In the genomic region with DNA sequence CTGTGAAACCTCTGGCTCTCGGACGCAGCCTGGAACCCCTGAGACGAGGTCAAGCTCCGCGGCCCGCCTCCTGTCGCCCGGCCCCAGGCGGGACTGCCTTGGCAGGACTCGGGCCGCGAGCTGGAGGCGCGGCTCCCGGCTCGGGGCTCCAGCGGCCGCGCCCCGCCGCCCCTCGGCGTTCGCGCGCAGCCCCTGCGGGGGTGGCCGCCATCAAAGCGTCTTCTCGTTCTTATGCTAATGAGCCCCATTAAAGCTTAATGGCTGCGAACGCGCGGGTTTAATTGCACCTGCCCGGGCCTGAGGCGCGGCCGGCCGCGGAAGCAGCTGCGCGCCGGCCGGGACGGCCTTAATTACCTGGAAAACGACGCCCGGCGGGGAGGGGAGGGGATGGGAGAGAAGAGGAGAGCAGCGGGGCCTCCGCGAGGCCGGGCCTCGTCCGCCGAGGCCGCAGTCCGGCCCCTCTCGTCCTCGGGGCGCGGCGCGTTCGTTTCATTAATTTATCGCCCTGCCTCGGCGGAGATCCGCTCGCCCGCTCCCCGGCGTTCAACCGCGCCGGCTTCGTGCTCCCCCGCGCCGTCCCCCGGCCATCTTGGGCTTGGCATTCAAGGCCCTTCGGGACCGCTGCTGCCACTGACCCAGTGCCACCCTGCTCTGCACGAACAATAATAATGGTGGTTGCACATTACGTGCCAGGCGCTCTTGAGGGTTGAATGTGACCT, we compare ENCODE assay signal across 8 cellular contexts. TPM values are rescaled to one million over a fixed set of nuclear protein-coding genes. Genes with fewer than 3 reads are reported as not detected.
DNase-seq lines count a peak whose midpoint lies in the region; ATAC-seq lines count a peak whose summit lies in the region.

No MANE protein-coding gene starts in this region.

- no peaks in the 10 kb centered on the region for H3K36me3 ChIP-seq in ES-I3 (ENCODE audit: insufficient read depth, low read length)

- peak overlapping the region; percentile 10; the same call in 1 of the 2 replicates for H3K9ac ChIP-seq in ES-I3 (ENCODE audit: low read depth, low read length)

- peak in 1 of 2 donors; percentile 42 for ATAC-seq in right cardiac atrium
- no peak for ATAC-seq in HG03095 (IDR thresholded peaks at IDR 0.05; ENCODE audit: unreplicated experiment)

- no peaks in the 10 kb centered on the region for H3K27me3 ChIP-seq in right cardiac atrium (ENCODE audit: control insufficient read depth, insufficient read depth)

- DNase-seq in SW480 (ENCODE audit: low spot score) (peak; percentile 31), right cardiac atrium (peak; percentile 46 to 77 (median 74)), retina (peak; percentile 76), NOMO-1 (lab: John Stamatoyannopoulos, UW; ENCODE audit: unreplicated experiment in 2 of 2) (no peak), NCI-H446 (lab: John Stamatoyannopoulos, UW) (no peak)
- no peak for DNase-seq in activated naive CD4-positive, alpha-beta T cell (lab: John Stamatoyannopoulos, UW)

- WGBS in right cardiac atrium: 41% methylated on average over 86 of the region's 86 CpGs

- H3K4me1 ChIP-seq in ES-I3 (ENCODE audit: insufficient read depth, low read length): peaks cover 35% of the 10 kb centered on the region
- H3K4me1 ChIP-seq in right cardiac atrium (ENCODE audit: control insufficient read depth, insufficient read depth, low read length): peaks cover 47% of the 10 kb centered on the region

- H3K9me3 ChIP-seq in ES-I3 (ENCODE audit: control insufficient read depth, insufficient read depth, low read length): no peaks in the 10 kb centered on the region
- H3K9me3 ChIP-seq in right cardiac atrium (ENCODE audit: control insufficient read depth, low read length): no peaks in the 10 kb centered on the region

- peak overlapping the region; percentile 30 for H3K27ac ChIP-seq in right cardiac atrium (ENCODE audit: low read length)

- intact Hi-C loops in right cardiac atrium (cut with DNase I): no loop called here

- H3K4me3 ChIP-seq in right cardiac atrium (ENCODE audit: low read length): peak overlapping the region; percentile 22

RNA-seq across cellular contexts. Expression of gene RAI1, which starts 19.2 kb away (rescaled TPM):
- 10 to 100 TPM; 18.2 to 26.8 (median 23.4) TPM for total RNA-seq in right cardiac atrium
- 18.8 TPM for polyA plus RNA-seq in right cardiac atrium

Comparison
In these comparisons a context has a peak if more than half of its experiments do, and no peak if none do; other contexts are left out.
1. DNase-seq: peak in SW480 (single experiment), right cardiac atrium (3 of 3) and retina (single experiment); none in NOMO-1 (0 of 2), NCI-H446 (0 of 2) and activated naive CD4-positive, alpha-beta T cell (0 of 4).